Comparison of ENCODE assay signal across 1 cellular context in the genomic region with DNA sequence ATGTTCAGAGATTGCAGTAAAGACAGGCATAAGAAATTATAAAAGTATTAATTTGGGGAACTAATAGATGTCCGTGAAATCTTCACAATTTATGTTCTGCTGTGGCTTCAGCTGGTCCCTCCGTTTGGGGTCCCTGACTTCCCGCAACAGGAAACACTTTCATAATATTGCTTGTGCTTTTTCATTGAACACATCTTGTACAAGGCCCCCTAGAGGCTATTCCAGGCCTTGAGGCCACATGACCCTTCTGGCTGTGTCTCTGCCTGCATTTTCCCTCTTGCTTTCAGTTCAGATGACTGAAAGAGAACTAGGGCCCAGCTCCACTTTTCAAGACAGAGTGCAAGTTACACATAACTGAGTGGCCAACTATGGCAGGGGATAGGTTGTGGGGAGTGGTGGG.
TF ChIP-seq lines count a peak whose summit lies in the region.

No MANE protein-coding gene starts in this region.

TF ChIP-seq in IMR-90, 13 proteins besides CTCF, POLR2A, EP300 and RAD21 (continued from another document):
- no peak for TF ChIP-seq NFE2L2 (IDR thresholded peaks at IDR 0.05; ENCODE audit: low read depth, low read length)
- TF ChIP-seq RFX5 (IDR thresholded peaks at IDR 0.05; ENCODE audit: low read depth, low read length): no peak
- TF ChIP-seq CHD1 (IDR thresholded peaks at IDR 0.05; ENCODE audit: low read depth, low read length): no peak
- no peak for TF ChIP-seq BHLHE40 (IDR thresholded peaks at IDR 0.05; ENCODE audit: low read depth, low read length)
